ENCODE assay signal across 1 cellular context in the genomic region with DNA sequence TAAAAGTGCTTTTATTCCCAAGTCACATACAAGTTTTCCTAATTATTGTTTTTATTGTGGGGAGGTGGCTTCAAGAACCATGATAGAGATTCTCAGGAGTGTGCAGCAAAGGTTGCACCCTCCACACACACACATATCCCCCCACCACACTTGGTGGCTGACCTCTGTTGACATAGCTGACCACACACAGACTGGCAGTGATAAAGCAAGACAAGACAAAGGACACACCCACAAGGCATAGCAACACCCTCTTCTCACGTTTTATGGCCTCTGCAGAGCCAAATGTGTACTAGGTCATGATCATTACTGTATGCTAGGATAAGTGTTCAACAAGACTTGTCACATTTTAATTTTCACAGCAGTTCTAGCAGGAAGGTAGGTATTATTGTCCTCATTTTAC.
TF ChIP-seq lines count a peak whose summit lies in the region.

No MANE protein-coding gene starts in this region.

TF ChIP-seq in GM12878, 131 proteins besides CTCF, POLR2A, EP300 and RAD21:
- TF ChIP-seq PRDM15 (CRISPR knock-in tag; IDR thresholded peaks at IDR 0.05) (no peak), EGR1 (IDR thresholded peaks at IDR 0.05; ENCODE audit: borderline replicate concordance in 1 of 2, low read depth in 2 of 2, low read length in 2 of 2) (no peak), IKZF2 (IDR thresholded peaks at IDR 0.05) (no peak)
